In genomic region chr20:3783516-3784225, GRCh38 we compare ENCODE assay signal across 11 cellular contexts. TPM values are rescaled to one million over a fixed set of nuclear protein-coding genes. Genes with fewer than 3 reads are reported as not detected.
DNase-seq lines count a peak whose midpoint lies in the region; ATAC-seq and TF ChIP-seq lines count a peak whose summit lies in the region.
"Had no signal": no experiment of that assay in that cellular context is flagged by ENCODE, and none has a peak within 500 bp of the region (broad histone marks: within the 10 kb centered on the region; RNA-seq: fewer than 3 reads in every experiment).

No MANE protein-coding gene starts in this region.

- H3K4me2 ChIP-seq in OCI-LY1 (ENCODE audit: low read length) (peak overlapping the region; percentile 96; the same call in 1 of the 2 replicates), mammary epithelial cell (ENCODE audit: insufficient read depth, low read depth, low read length) (peak overlapping the region; percentile 4)

- intact Hi-C loops in mammary epithelial cell (cut with micrococcal nuclease) = no loop called here
- intact Hi-C loops in sigmoid colon (cut with DNase I) = loop anchor here (5.0 to 10.0 kb wide), 2 partner anchors 66 to 231 kb away; partner anchors contain the start of gene RNF24

- H3K4me1 ChIP-seq in OCI-LY1 (ENCODE audit: insufficient read depth, low read length, severe bottlenecking) (peaks cover 49% of the 10 kb centered on the region), mammary epithelial cell (ENCODE audit: insufficient read depth, low read length) (peaks cover 35% of the 10 kb centered on the region), sigmoid colon (peaks cover 0 to 56% (median 43%) of the 10 kb centered on the region in 4 donors)

- H3K79me2 ChIP-seq in OCI-LY1 (ENCODE audit: insufficient read depth, low read length) (no peaks in the 10 kb centered on the region), mammary epithelial cell (ENCODE audit: insufficient read depth, low read length) (peaks cover 40% of the 10 kb centered on the region)

- H4K20me1 ChIP-seq in OCI-LY1 (ENCODE audit: insufficient read depth, low read length) = no peaks in the 10 kb centered on the region
- H4K20me1 ChIP-seq in mammary epithelial cell (ENCODE audit: insufficient read depth, low read length) = no peaks in the 10 kb centered on the region

- no peak overlapping the region for H3K9ac ChIP-seq in OCI-LY1 (ENCODE audit: low read length)
- no peak overlapping the region for H3K9ac ChIP-seq in mammary epithelial cell (ENCODE audit: insufficient read depth, low read length)

- H3K36me3 ChIP-seq in OCI-LY1 (ENCODE audit: insufficient read depth, low read length) (peaks cover 4% of the 10 kb centered on the region), mammary epithelial cell (ENCODE audit: insufficient read depth, low read length) (no peaks in the 10 kb centered on the region), sigmoid colon (peaks cover 0 to 7% (median 0%) of the 10 kb centered on the region in 4 donors)
- H3K36me3 ChIP-seq: uterus had no signal

- no peak; the same call in 1 of the 2 replicates for TF ChIP-seq CTCF in OCI-LY1 (IDR thresholded peaks at IDR 0.05; ENCODE audit: low read length)
- TF ChIP-seq CTCF in mammary epithelial cell (conservative IDR thresholded peaks at IDR 0.05 in 1 of 2, IDR thresholded peaks at IDR 0.05 in 1 of 2; ENCODE audit: extremely low read depth in 1 of 2, insufficient read depth in 1 of 2, low read depth in 1 of 2, low read length in 2 of 2) = no peak
- no peak for TF ChIP-seq CTCF in sigmoid colon (IDR thresholded peaks at IDR 0.05)

- dilution Hi-C loops in mammary epithelial cell (cut with HindIII; ENCODE audit: low sequenced_read_pairs) = loop anchor here (5.0 to 10.0 kb wide), 2 partner anchors 39 to 151 kb away; partner anchors contain the start of gene AP5S1

- no peak for TF ChIP-seq EP300 in sigmoid colon (IDR thresholded peaks at IDR 0.05)

- in situ Hi-C loops in mammary epithelial cell (cut with MboI; ENCODE audit: low sequenced_read_pairs in 2 of 2) = no loop called here

- CTCF ChIA-PET in mammary epithelial cell (lab: Charles Lee; ENCODE audit: low non-redundant PET) = no interaction called here

- H3K9me3 ChIP-seq in OCI-LY1 (ENCODE audit: low read length) (no peaks in the 10 kb centered on the region), mammary epithelial cell (replicated peaks; ENCODE audit: insufficient read depth, low read length) (no peaks in the 10 kb centered on the region), sigmoid colon (no peaks in the 10 kb centered on the region)
- H3K9me3 ChIP-seq: uterus had no signal

- no peaks in the 10 kb centered on the region for H3K9me2 ChIP-seq in OCI-LY1 (ENCODE audit: low read depth, low read length)

- H3K27ac ChIP-seq in OCI-LY1 (ENCODE audit: low read depth, low read length, poor library complexity, severe bottlenecking) (no peak overlapping the region), mammary epithelial cell (ENCODE audit: insufficient read depth, low read depth, low read length) (no peak overlapping the region), sigmoid colon (peak overlapping the region in 3 of 4 donors; percentile 5 to 87 (median 22))

- TF ChIP-seq POLR2A in sigmoid colon (IDR thresholded peaks at IDR 0.05) = no peak

- ATAC-seq in HG02885 (IDR thresholded peaks at IDR 0.05; ENCODE audit: poor library complexity, unreplicated experiment) (no peak), GM18502 (IDR thresholded peaks at IDR 0.05; ENCODE audit: poor library complexity, unreplicated experiment) (no peak)

- 85% methylated on average over 10 of the region's 11 CpGs for WGBS in mammary epithelial cell (ENCODE audit: low coverage, missing lambda C conversion rate)
- WGBS in sigmoid colon, 2 donors = 80 to 82% methylated on average over 11 of the region's 11 CpGs

- no TSS peak for BruUV-seq in mammary epithelial cell (replicated peaks; lab: Mats Ljungman, UMichigan)

- H3K27me3 ChIP-seq in OCI-LY1 (ENCODE audit: insufficient read depth, low read length) (peaks cover 5% of the 10 kb centered on the region), mammary epithelial cell (ENCODE audit: insufficient read depth, low read length) (no peaks in the 10 kb centered on the region), sigmoid colon (no peaks in the 10 kb centered on the region)
- H3K27me3 ChIP-seq: uterus had no signal

- H2AFZ ChIP-seq in OCI-LY1 (ENCODE audit: low read length) (no peak overlapping the region), mammary epithelial cell (ENCODE audit: low read depth, low read length) (no peak overlapping the region)

- no peaks in the 10 kb centered on the region for H3F3A ChIP-seq in OCI-LY1 (ENCODE audit: insufficient read depth, low read length)

- DNase-seq in mammary epithelial cell = no peak
- DNase-seq in sigmoid colon = no peak
- DNase-seq in stimulated activated CD4-positive, alpha-beta T cell treated with anti-CD3 and anti-CD28 coated beads, Interleukin-12 subunit alpha, Interleukin-12 subunit beta, amount 100 ng/mL, for 4 hours = no peak
- DNase-seq: KG1; NCI-H226; stimulated activated CD4-positive, alpha-beta T cell treated with anti-CD3 and anti-CD28 coated beads, Interleukin-4, amount 100 ng/mL, for 4 hours; uterus had no signal

- H3K4me3 ChIP-seq in OCI-LY1 (ENCODE audit: low read depth, low read length, poor library complexity, severe bottlenecking) (no peak overlapping the region), mammary epithelial cell (replicated peaks in 1 of 3; ENCODE audit: insufficient read depth in 1 of 3, low read depth in 2 of 3, low read length in 3 of 3) (no peak overlapping the region), sigmoid colon (no peak overlapping the region)
- H3K4me3 ChIP-seq: uterus had no signal

RNA-seq across cellular contexts. Expression of gene SPEF1, which starts 2.4 kb away (rescaled TPM):
- total RNA-seq in mammary epithelial cell (under 1 TPM; 0.17 to 0.26 TPM), sigmoid colon (under 1 TPM in 1 of 4 donors, not detected in 3; 0.81 TPM)
- polyA plus RNA-seq in mammary epithelial cell (0.08 TPM), sigmoid colon (under 1 TPM in 1 of 3 donors, not detected in 2; 0.12 TPM)
- not detected for polyA minus RNA-seq in mammary epithelial cell
- total RNA-seq: mononuclear cell had no signal

RNA-seq across cellular contexts. Expression of gene CENPB, which starts 2.9 kb away (rescaled TPM):
- total RNA-seq in mammary epithelial cell (10 to 100 TPM; 56.8 to 72.2 TPM), sigmoid colon (10 to 100 TPM; 73.4 to 99.9 (median 84.3) TPM)
- polyA plus RNA-seq in mammary epithelial cell (33.5 TPM), sigmoid colon (10 to 100 TPM; 52.7 to 71.4 (median 58.9) TPM)
- polyA minus RNA-seq in mammary epithelial cell = 47.9 TPM

RNA-seq across cellular contexts. Expression of gene CDC25B, which starts 12.4 kb away (rescaled TPM):
- total RNA-seq in mammary epithelial cell (10 to 100 TPM in 1 of 2 donors, 1 to 10 TPM in 1; 5.5 to 55.5 TPM), sigmoid colon (10 to 100 TPM; 18.9 to 59.8 (median 26.9) TPM)
- polyA plus RNA-seq in mammary epithelial cell (45.8 TPM), sigmoid colon (10 to 100 TPM; 12.5 to 65.8 (median 13.8) TPM)
- 80.2 TPM for polyA minus RNA-seq in mammary epithelial cell

RNA-seq across cellular contexts. Expression of gene ADISSP, which starts 16.1 kb away (rescaled TPM):
- total RNA-seq in mammary epithelial cell (10 to 100 TPM; 14.0 to 59.9 TPM), sigmoid colon (100 to 1,000 TPM in 1 of 4 donors, 10 to 100 TPM in 3; 53.2 to 116 (median 69.6) TPM)
- polyA plus RNA-seq in mammary epithelial cell (63.4 TPM), sigmoid colon (10 to 100 TPM; 15.7 to 38.1 (median 18.0) TPM)
- 43.5 TPM for polyA minus RNA-seq in mammary epithelial cell

RNA-seq across cellular contexts. Expression of gene AP5S1, which starts 36.7 kb away (rescaled TPM):
- 10 to 100 TPM; 14.9 to 15.5 TPM for total RNA-seq in mammary epithelial cell
- polyA plus RNA-seq in mammary epithelial cell = 11.5 TPM
- 22.3 TPM for polyA minus RNA-seq in mammary epithelial cell
- 10 to 100 TPM in 1 of 4 donors, 1 to 10 TPM in 3; 5.4 to 11.8 (median 7.3) TPM for total RNA-seq in sigmoid colon
- 10 to 100 TPM; 10.8 to 14.5 (median 14.1) TPM for polyA plus RNA-seq in sigmoid colon

Comparison
In these comparisons a context has a peak if more than half of its experiments do, and no peak if none do; other contexts are left out.
1. H3K27ac ChIP-seq: peak in sigmoid colon (3 of 4); none in OCI-LY1 (single experiment) and mammary epithelial cell (single experiment).